8 cellular contexts compared by ENCODE assay signal in the genomic region with DNA sequence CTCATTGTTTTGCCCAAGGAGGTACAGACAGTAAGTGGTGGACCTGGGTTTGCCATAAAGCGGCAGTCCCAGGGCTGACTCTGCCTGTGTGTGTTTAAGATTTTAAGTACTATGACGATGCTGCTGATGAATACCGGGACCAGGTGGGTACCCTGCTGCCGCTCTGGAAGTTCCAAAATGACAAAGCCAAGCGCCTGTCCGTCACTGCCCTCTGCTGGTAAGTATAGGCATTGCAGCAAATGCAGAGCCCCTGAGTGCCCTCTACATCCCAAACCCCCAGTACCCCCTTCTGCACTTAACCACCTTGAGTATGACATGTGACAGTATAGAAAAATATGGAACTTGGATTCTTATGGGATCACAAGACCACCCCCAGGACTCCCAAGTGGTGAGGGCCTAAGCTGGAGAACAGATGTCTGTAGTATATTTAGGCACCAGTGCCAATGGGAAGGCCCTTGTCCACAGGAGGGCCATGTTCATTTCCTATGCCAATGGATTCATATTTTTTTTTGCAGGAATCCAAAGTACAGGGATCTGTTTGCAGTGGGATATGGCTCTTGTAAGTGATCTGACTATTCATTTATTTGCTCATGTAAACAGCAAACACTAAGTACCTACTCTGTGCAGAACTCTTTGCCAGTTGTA. TPM values are rescaled to one million over a fixed set of nuclear protein-coding genes. Genes with fewer than 3 reads are reported as not detected.
A peak's percentile ranks its signal among the peaks of the same experiment; 100 is the strongest.
DNase-seq lines count a peak whose midpoint lies in the region; ATAC-seq and TF ChIP-seq lines count a peak whose summit lies in the region.

No MANE protein-coding gene starts in this region.

- ATAC-seq in GM21786 (IDR thresholded peaks at IDR 0.05; ENCODE audit: unreplicated experiment) (no peak), HG03571 (IDR thresholded peaks at IDR 0.05; ENCODE audit: unreplicated experiment) (no peak)

- H3K27me3 ChIP-seq in cardiac muscle cell: no peaks in the 10 kb centered on the region

- in situ Hi-C loops in SK-MEL-5 (cut with HindIII; ENCODE audit: low pct_unique_long_range_greater_than_20kb, low sequenced_read_pairs): no loop called here

- DNase-seq in DMS53 (lab: John Stamatoyannopoulos, UW) (peak; percentile 71), HuH-7 (ENCODE audit: low spot score) (peak; percentile 44), SK-MEL-5 (ENCODE audit: low read depth, low spot score) (peak; percentile 64), cardiac muscle cell (ENCODE audit: low read depth in 1 of 2, low spot score in 1 of 2) (peak; percentile 49 to 57), retinal pigment epithelial cell (ENCODE audit: low read depth) (no peak)
- peak; percentile 45 to 64 (median 59) for DNase-seq in activated naive CD4-positive, alpha-beta T cell (lab: John Stamatoyannopoulos, UW)

- no peaks in the 10 kb centered on the region for H3K9me3 ChIP-seq in cardiac muscle cell (ENCODE audit: low read depth)

- H3K36me3 ChIP-seq in cardiac muscle cell: no peaks in the 10 kb centered on the region

- H3K4me1 ChIP-seq in cardiac muscle cell (ENCODE audit: low read depth): no peaks in the 10 kb centered on the region

- TF ChIP-seq CTCF in cardiac muscle cell (IDR thresholded peaks at IDR 0.05; ENCODE audit: low read depth, low read length) (peak; percentile 99), retinal pigment epithelial cell (conservative IDR thresholded peaks at IDR 0.05; ENCODE audit: low read depth, low read length) (peak; percentile 99)

- H3K27ac ChIP-seq in cardiac muscle cell: no peak overlapping the region

- H3K4me3 ChIP-seq in cardiac muscle cell: no peak overlapping the region
- H3K4me3 ChIP-seq in retinal pigment epithelial cell (ENCODE audit: low read length): no peak overlapping the region

RNA-seq across cellular contexts. Expression of a gene that starts 22.0 kb away (rescaled TPM):
- total RNA-seq in SK-MEL-5 (2014; rRNA removed; shearing (Covaris generic)): 0.43 and 0.92 TPM in 2 replicates
- polyA plus RNA-seq in SK-MEL-5 (2015; cell fraction: cytosol; rRNA removed): 0.47 and 1.0 TPM in 2 replicates
- not detected in 2 replicates for polyA plus RNA-seq in SK-MEL-5 (2015; cell fraction: nucleus; rRNA removed)
- 3.9 and 7.6 TPM in 2 replicates for total RNA-seq in cardiac muscle cell
- 8.7 and 13.1 TPM in 2 replicates for polyA plus RNA-seq in cardiac muscle cell

RNA-seq across cellular contexts. Expression of a gene that starts 42.1 kb away (rescaled TPM):
- total RNA-seq in SK-MEL-5 (2014; rRNA removed; shearing (Covaris generic)): 0.45 and 0.77 TPM in 2 replicates
- polyA plus RNA-seq in SK-MEL-5 (2015; cell fraction: cytosol; rRNA removed): 0.11 and 0.49 TPM in 2 replicates
- polyA plus RNA-seq in SK-MEL-5 (2015; cell fraction: nucleus; rRNA removed): 4.9 and 5.0 TPM in 2 replicates
- total RNA-seq in cardiac muscle cell: 0.95 and 1.6 TPM in 2 replicates
- 1.7 and 2.2 TPM in 2 replicates for polyA plus RNA-seq in cardiac muscle cell

RNA-seq across cellular contexts. Expression of a gene that starts 42.4 kb away (rescaled TPM):
- 7.4 and 8.2 TPM in 2 replicates for total RNA-seq in SK-MEL-5 (2014; rRNA removed; shearing (Covaris generic))
- 21.0 and 22.6 TPM in 2 replicates for polyA plus RNA-seq in SK-MEL-5 (2015; cell fraction: cytosol; rRNA removed)
- polyA plus RNA-seq in SK-MEL-5 (2015; cell fraction: nucleus; rRNA removed): 30.2 and 32.8 TPM in 2 replicates
- 16.0 and 21.1 TPM in 2 replicates for total RNA-seq in cardiac muscle cell
- polyA plus RNA-seq in cardiac muscle cell: 13.8 and 15.0 TPM in 2 replicates
